In genomic region chr4:156100651-156101050, GRCh38 we compare ENCODE assay signal across 22 cellular contexts.
"Had no signal": no experiment of that assay in that cellular context is flagged by ENCODE, and none has a peak within 500 bp of the region (broad histone marks: within the 10 kb centered on the region; RNA-seq: fewer than 3 reads in every experiment).

No MANE protein-coding gene starts in this region.

- H3K27me3 ChIP-seq: gastrocnemius medialis, heart right ventricle, neutrophil, right atrium auricular region, sigmoid colon, suprapubic skin, thyroid gland had no signal

- FAIRE-seq: endometrium, urothelium cell line had no signal

- H3K9me3 ChIP-seq: gastrocnemius medialis, heart right ventricle, neutrophil, right atrium auricular region, sigmoid colon, suprapubic skin, thyroid gland had no signal

- H3K27ac Mint-ChIP-seq: naive thymus-derived CD8-positive, alpha-beta T cell; stimulated activated effector memory CD8-positive, alpha-beta T cell treated with anti-CD3 and anti-CD28 coated beads, Interleukin-12 subunit alpha, Interleukin-12 subunit beta, amount 100 ng/mL, for 72 hours; type B pancreatic cell had no signal

- ATAC-seq: esophagus mucosa; gastrocnemius medialis; left lobe of liver; naive thymus-derived CD8-positive, alpha-beta T cell; stimulated activated effector memory CD8-positive, alpha-beta T cell treated with anti-CD3 and anti-CD28 coated beads, Interleukin-12 subunit alpha, Interleukin-12 subunit beta, amount 100 ng/mL, for 72 hours; stimulated activated naive CD8-positive, alpha-beta T cell treated with anti-CD3 and anti-CD28 coated beads, Interleukin-15, Interleukin-2, amounts not matched to agents 100 U/mL and 50 U/mL, for 24 hours had no signal

- H3K27me3 Mint-ChIP-seq: naive thymus-derived CD8-positive, alpha-beta T cell; type B pancreatic cell had no signal

- H3K36me3 ChIP-seq: gastrocnemius medialis, heart right ventricle, neutrophil, right atrium auricular region, sigmoid colon, suprapubic skin, thyroid gland had no signal

- DNase-seq: cortex of kidney; effector memory CD4-positive, alpha-beta T cell; gastrocnemius medialis; heart right ventricle; hypothalamus; islet precursor cell; mammary epithelial cell; naive thymus-derived CD8-positive, alpha-beta T cell; sigmoid colon; stimulated activated CD4-positive, alpha-beta T cell treated with anti-CD3 and anti-CD28 coated beads, Interleukin-4, amount 100 ng/mL, for 1 hour; stimulated activated CD8-positive, alpha-beta memory T cell treated with anti-CD3 and anti-CD28 coated beads, Interleukin-4, amount 100 ng/mL, for 48 hours; stimulated activated naive CD8-positive, alpha-beta T cell treated with anti-CD3 and anti-CD28 coated beads, Interleukin-15, Interleukin-2, amounts not matched to agents 100 U/mL and 50 U/mL, for 24 hours; thyroid gland had no signal

- H3K4me1 Mint-ChIP-seq: naive thymus-derived CD8-positive, alpha-beta T cell; stimulated activated effector memory CD8-positive, alpha-beta T cell treated with anti-CD3 and anti-CD28 coated beads, Interleukin-12 subunit alpha, Interleukin-12 subunit beta, amount 100 ng/mL, for 72 hours had no signal

- H3K36me3 Mint-ChIP-seq: naive thymus-derived CD8-positive, alpha-beta T cell; stimulated activated effector memory CD8-positive, alpha-beta T cell treated with anti-CD3 and anti-CD28 coated beads, Interleukin-12 subunit alpha, Interleukin-12 subunit beta, amount 100 ng/mL, for 72 hours; type B pancreatic cell had no signal

- H3K4me1 ChIP-seq: gastrocnemius medialis, heart right ventricle, right atrium auricular region, sigmoid colon, suprapubic skin, thyroid gland had no signal

- H3K9me3 Mint-ChIP-seq: naive thymus-derived CD8-positive, alpha-beta T cell; type B pancreatic cell had no signal

- H3K4me3 Mint-ChIP-seq: naive thymus-derived CD8-positive, alpha-beta T cell; stimulated activated effector memory CD8-positive, alpha-beta T cell treated with anti-CD3 and anti-CD28 coated beads, Interleukin-12 subunit alpha, Interleukin-12 subunit beta, amount 100 ng/mL, for 72 hours; type B pancreatic cell had no signal

- H3K4me3 ChIP-seq: gastrocnemius medialis, heart right ventricle, right atrium auricular region, sigmoid colon, suprapubic skin, thyroid gland had no signal

- H3K27ac ChIP-seq: gastrocnemius medialis, heart right ventricle, neutrophil, right atrium auricular region, sigmoid colon, suprapubic skin, thyroid gland had no signal
